1 cellular context compared by ENCODE assay signal in the genomic region with DNA sequence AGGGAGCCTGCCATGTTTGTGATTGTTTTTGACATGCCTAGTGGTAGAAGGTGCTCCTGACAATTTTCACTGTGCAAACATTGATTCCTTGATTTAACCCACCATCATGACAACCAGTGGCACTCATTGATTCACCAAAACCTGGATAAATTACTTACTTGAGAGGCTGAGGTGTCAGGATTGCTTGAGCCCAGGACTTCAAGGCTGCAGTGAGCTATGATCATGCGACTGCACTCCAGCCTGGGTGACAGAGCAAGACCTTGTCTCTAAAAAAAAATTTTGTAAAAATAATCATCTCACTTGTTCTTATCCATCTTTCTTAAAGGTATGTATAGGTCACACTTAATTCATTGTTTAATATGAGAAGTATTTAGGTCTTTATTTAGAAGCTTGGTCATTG.
TF ChIP-seq lines count a peak whose summit lies in the region.

No MANE protein-coding gene starts in this region.

TF ChIP-seq in IMR-90, 13 proteins besides CTCF, POLR2A, EP300 and RAD21:
- TF ChIP-seq MAZ (IDR thresholded peaks at IDR 0.05; ENCODE audit: borderline replicate concordance, low read depth, low read length) (no peak), BHLHE40 (IDR thresholded peaks at IDR 0.05; ENCODE audit: low read depth, low read length) (no peak)
